In genomic region chr22:45960477-45961386, GRCh38 we compare ENCODE assay signal across 23 cellular contexts. TPM values are rescaled to one million over a fixed set of nuclear protein-coding genes. Genes with fewer than 3 reads are reported as not detected.
"Had no signal": no experiment of that assay in that cellular context is flagged by ENCODE, and none has a peak within 500 bp of the region (broad histone marks: within the 10 kb centered on the region; RNA-seq: fewer than 3 reads in every experiment).

No MANE protein-coding gene starts in this region.

- H3K4me1 ChIP-seq: gastroesophageal sphincter, heart right ventricle, left lung, tibial artery, uterus had no signal

- H3K27me3 Mint-ChIP-seq: activated naive CD8-positive, alpha-beta T cell treated with anti-CD3 and anti-CD28 coated beads, Interleukin-2, amount 10 ng/mL, durations not matched to agents 7 days and 5 days had no signal

- H3K4me3 Mint-ChIP-seq: activated naive CD8-positive, alpha-beta T cell treated with anti-CD3 and anti-CD28 coated beads, Interleukin-2, amount 10 ng/mL, durations not matched to agents 7 days and 5 days; activated T-helper 1 cell treated with anti-CD3 and anti-CD28 coated beads, Interleukin-12 subunit alpha, Interleukin-12 subunit beta, Interleukin-2, Interleukin-4 antibody, amounts not matched to agents 30 ng/mL and 10 ng/mL and 1 ng/mL, durations not matched to agents 14 hours and 24 hours and 36 hours; natural killer cell had no signal

- H3K27ac Mint-ChIP-seq: activated naive CD8-positive, alpha-beta T cell treated with anti-CD3 and anti-CD28 coated beads, Interleukin-2, amount 10 ng/mL, durations not matched to agents 7 days and 5 days; activated T-helper 1 cell treated with anti-CD3 and anti-CD28 coated beads, Interleukin-12 subunit alpha, Interleukin-12 subunit beta, Interleukin-2, Interleukin-4 antibody, amounts not matched to agents 30 ng/mL and 10 ng/mL and 1 ng/mL, durations not matched to agents 14 hours and 24 hours and 36 hours; natural killer cell had no signal

- DNase-seq: activated naive CD4-positive, alpha-beta T cell; activated naive CD8-positive, alpha-beta T cell treated with anti-CD3 and anti-CD28 coated beads, Interleukin-2, amount 10 ng/mL, durations not matched to agents 7 days and 5 days; anterior cingulate cortex; erythroblast; heart right ventricle; kidney; left lung; mammary epithelial cell; natural killer cell; nucleus accumbens; posterior cingulate gyrus; stimulated activated CD4-positive, alpha-beta T cell treated with anti-CD3 and anti-CD28 coated beads, Interleukin-15, amount 100 ng/mL, for 24 hours; stimulated activated CD4-positive, alpha-beta T cell treated with anti-CD3 and anti-CD28 coated beads, Interleukin-4, amount 100 ng/mL, for 1 hour; stimulated activated naive CD4-positive, alpha-beta T cell; tibial artery; uterus had no signal

- H3K4me1 Mint-ChIP-seq: activated naive CD8-positive, alpha-beta T cell treated with anti-CD3 and anti-CD28 coated beads, Interleukin-2, amount 10 ng/mL, durations not matched to agents 7 days and 5 days; natural killer cell had no signal

- H3K27ac ChIP-seq: gastroesophageal sphincter, heart right ventricle, left lung, tibial artery, uterus had no signal

- H3K36me3 Mint-ChIP-seq: activated naive CD8-positive, alpha-beta T cell treated with anti-CD3 and anti-CD28 coated beads, Interleukin-2, amount 10 ng/mL, durations not matched to agents 7 days and 5 days; natural killer cell had no signal

- H3K27me3 ChIP-seq: uterus had no signal

- H3K9me3 ChIP-seq: gastroesophageal sphincter, heart right ventricle, left lung, tibial artery, uterus had no signal

- H3K36me3 ChIP-seq: gastroesophageal sphincter, heart right ventricle, left lung, tibial artery, uterus had no signal

- ATAC-seq: activated CD4-positive, CD25-positive, alpha-beta regulatory T cell treated with anti-CD3 and anti-CD28 coated beads, Interleukin-2, amount 50 U/mL, for 24 hours; gastroesophageal sphincter; heart right ventricle; left lung; natural killer cell had no signal

- H3K9me3 Mint-ChIP-seq: activated naive CD8-positive, alpha-beta T cell treated with anti-CD3 and anti-CD28 coated beads, Interleukin-2, amount 10 ng/mL, durations not matched to agents 7 days and 5 days; activated T-helper 1 cell treated with anti-CD3 and anti-CD28 coated beads, Interleukin-12 subunit alpha, Interleukin-12 subunit beta, Interleukin-2, Interleukin-4 antibody, amounts not matched to agents 30 ng/mL and 10 ng/mL and 1 ng/mL, durations not matched to agents 14 hours and 24 hours and 36 hours; natural killer cell had no signal

- H3K4me3 ChIP-seq: gastroesophageal sphincter, heart right ventricle, left lung, skin epidermis, tibial artery, uterus had no signal

RNA-seq across cellular contexts. Expression of gene WNT7B, which starts 16.2 kb away (rescaled TPM):
- total RNA-seq: activated CD8-positive, alpha-beta memory T cell treated with anti-CD3 and anti-CD28 coated beads for 36 hours; activated naive CD8-positive, alpha-beta T cell treated with anti-CD3 and anti-CD28 coated beads, Interleukin-2, amount 10 ng/mL, durations not matched to agents 7 days and 5 days; activated T-helper 1 cell treated with anti-CD3 and anti-CD28 coated beads, Interleukin-12 subunit alpha, Interleukin-12 subunit beta, Interleukin-2, Interleukin-4 antibody, amounts not matched to agents 30 ng/mL and 10 ng/mL and 1 ng/mL, durations not matched to agents 14 hours and 24 hours and 36 hours; dermis microvascular lymphatic vessel endothelial cell; heart right ventricle; natural killer cell; subcutaneous adipose tissue had no signal
- polyA plus RNA-seq: heart right ventricle had no signal
